7 cellular contexts compared by ENCODE assay signal in genomic region chr6:5433324-5433723, GRCh38.
"Had no signal": no experiment of that assay in that cellular context is flagged by ENCODE, and none has a peak within 500 bp of the region (broad histone marks: within the 10 kb centered on the region; RNA-seq: fewer than 3 reads in every experiment).

No MANE protein-coding gene starts in this region.

- H3K4me3 Mint-ChIP-seq: H9 had no signal

- H3K9me3 Mint-ChIP-seq: H9 had no signal

- H3K4me3 ChIP-seq: GM23248 had no signal

- H3K4me2 ChIP-seq: KMS-11 had no signal

- H3K27ac ChIP-seq: GM23248, KMS-11 had no signal

- DNase-seq: GM23248, H9, HCEC 1CT, Kasumi-1, KBM-7 had no signal

- FAIRE-seq: HTR-8/SVneo had no signal

- H2AFZ ChIP-seq: GM23248 had no signal

- H3K9ac ChIP-seq: GM23248, KMS-11 had no signal
